Comparison of ENCODE assay signal across 1 cellular context in the genomic region with DNA sequence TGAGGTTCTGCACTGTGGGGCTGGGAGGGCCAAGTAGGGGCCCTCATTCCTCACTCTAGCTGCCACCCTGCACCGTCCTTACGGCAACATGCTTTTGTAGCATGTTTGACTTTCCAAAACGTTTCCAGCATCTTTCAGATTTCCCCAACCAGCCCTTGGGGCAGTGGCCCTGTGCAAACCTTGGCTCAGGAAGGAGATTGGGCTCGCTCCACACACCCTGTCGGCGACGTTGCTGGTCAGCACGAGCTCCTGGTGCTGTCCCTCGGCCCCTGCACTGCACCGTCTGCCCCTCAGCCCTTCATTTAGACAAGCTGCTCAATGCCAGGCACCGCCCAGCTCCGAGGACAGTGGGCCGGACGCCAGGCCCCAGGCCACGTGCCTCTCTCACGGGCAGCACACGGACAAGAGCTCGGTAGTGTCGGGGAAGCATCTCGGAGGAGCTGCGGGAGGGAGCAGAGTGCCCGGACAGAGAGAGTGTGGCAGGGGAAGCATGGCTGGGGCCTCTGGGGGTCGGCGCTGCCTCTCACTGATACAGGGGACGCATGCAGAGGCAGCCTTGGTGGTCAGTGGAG.
TF ChIP-seq lines count a peak whose summit lies in the region.

No MANE protein-coding gene starts in this region.

TF ChIP-seq in WTC11, 78 proteins besides CTCF, POLR2A, EP300 and RAD21 (continued from another document):
- TF ChIP-seq, protein P1, sequence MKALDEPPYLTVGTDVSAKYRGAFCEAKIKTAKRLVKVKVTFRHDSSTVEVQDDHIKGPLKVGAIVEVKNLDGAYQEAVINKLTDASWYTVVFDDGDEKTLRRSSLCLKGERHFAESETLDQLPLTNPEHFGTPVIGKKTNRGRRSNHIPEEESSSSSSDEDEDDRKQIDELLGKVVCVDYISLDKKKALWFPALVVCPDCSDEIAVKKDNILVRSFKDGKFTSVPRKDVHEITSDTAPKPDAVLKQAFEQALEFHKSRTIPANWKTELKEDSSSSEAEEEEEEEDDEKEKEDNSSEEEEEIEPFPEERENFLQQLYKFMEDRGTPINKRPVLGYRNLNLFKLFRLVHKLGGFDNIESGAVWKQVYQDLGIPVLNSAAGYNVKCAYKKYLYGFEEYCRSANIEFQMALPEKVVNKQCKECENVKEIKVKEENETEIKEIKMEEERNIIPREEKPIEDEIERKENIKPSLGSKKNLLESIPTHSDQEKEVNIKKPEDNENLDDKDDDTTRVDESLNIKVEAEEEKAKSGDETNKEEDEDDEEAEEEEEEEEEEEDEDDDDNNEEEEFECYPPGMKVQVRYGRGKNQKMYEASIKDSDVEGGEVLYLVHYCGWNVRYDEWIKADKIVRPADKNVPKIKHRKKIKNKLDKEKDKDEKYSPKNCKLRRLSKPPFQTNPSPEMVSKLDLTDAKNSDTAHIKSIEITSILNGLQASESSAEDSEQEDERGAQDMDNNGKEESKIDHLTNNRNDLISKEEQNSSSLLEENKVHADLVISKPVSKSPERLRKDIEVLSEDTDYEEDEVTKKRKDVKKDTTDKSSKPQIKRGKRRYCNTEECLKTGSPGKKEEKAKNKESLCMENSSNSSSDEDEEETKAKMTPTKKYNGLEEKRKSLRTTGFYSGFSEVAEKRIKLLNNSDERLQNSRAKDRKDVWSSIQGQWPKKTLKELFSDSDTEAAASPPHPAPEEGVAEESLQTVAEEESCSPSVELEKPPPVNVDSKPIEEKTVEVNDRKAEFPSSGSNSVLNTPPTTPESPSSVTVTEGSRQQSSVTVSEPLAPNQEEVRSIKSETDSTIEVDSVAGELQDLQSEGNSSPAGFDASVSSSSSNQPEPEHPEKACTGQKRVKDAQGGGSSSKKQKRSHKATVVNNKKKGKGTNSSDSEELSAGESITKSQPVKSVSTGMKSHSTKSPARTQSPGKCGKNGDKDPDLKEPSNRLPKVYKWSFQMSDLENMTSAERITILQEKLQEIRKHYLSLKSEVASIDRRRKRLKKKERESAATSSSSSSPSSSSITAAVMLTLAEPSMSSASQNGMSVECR (CRISPR knock-in tag; IDR thresholded peaks at IDR 0.05; ENCODE audit: borderline replicate concordance) = no peak
- TF ChIP-seq SMAD3 (CRISPR knock-in tag; IDR thresholded peaks at IDR 0.05; ENCODE audit: borderline replicate concordance) (no peak), NFATC4 (CRISPR knock-in tag; IDR thresholded peaks at IDR 0.05) (no peak), NR2C2 (CRISPR knock-in tag; IDR thresholded peaks at IDR 0.05) (no peak)
- TF ChIP-seq, protein P2, sequence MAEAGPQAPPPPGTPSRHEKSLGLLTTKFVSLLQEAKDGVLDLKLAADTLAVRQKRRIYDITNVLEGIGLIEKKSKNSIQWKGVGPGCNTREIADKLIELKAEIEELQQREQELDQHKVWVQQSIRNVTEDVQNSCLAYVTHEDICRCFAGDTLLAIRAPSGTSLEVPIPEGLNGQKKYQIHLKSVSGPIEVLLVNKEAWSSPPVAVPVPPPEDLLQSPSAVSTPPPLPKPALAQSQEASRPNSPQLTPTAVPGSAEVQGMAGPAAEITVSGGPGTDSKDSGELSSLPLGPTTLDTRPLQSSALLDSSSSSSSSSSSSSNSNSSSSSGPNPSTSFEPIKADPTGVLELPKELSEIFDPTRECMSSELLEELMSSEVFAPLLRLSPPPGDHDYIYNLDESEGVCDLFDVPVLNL (CRISPR knock-in tag; IDR thresholded peaks at IDR 0.05; ENCODE audit: borderline replicate concordance, low read depth) = no peak
- TF ChIP-seq, protein P3, sequence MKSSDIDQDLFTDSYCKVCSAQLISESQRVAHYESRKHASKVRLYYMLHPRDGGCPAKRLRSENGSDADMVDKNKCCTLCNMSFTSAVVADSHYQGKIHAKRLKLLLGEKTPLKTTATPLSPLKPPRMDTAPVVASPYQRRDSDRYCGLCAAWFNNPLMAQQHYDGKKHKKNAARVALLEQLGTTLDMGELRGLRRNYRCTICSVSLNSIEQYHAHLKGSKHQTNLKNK (CRISPR knock-in tag; IDR thresholded peaks at IDR 0.05) = no peak
